Comparison of ENCODE assay signal across 15 cellular contexts in genomic region chr6:121615493-121615892, GRCh38.
A peak's percentile ranks its signal among the peaks of the same experiment; 100 is the strongest.
DNase-seq lines count a peak whose midpoint lies in the region; ATAC-seq and TF ChIP-seq lines count a peak whose summit lies in the region.
"Had no signal": no experiment of that assay in that cellular context is flagged by ENCODE, and none has a peak within 500 bp of the region (broad histone marks: within the 10 kb centered on the region; RNA-seq: fewer than 3 reads in every experiment).

No MANE protein-coding gene starts in this region.

- no peak overlapping the region for H3K4me2 ChIP-seq in osteoblast (ENCODE audit: insufficient read depth, low read length)

- H3K27me3 Mint-ChIP-seq in endothelial cell (ENCODE audit: unreplicated experiment), result no peaks in the 10 kb centered on the region
- no peaks in the 10 kb centered on the region for H3K27me3 Mint-ChIP-seq in CD8-positive, alpha-beta T cell (ENCODE audit: low read depth)
- H3K27me3 Mint-ChIP-seq: CD4-positive, CD25-positive, alpha-beta regulatory T cell had no signal

- peak; percentile 32 for TF ChIP-seq CTCF in endothelial cell (IDR thresholded peaks at IDR 0.05; ENCODE audit: unreplicated experiment)
- peak; percentile 21 for TF ChIP-seq CTCF in osteoblast (IDR thresholded peaks at IDR 0.05; ENCODE audit: extremely low read depth, low read depth, low read length)
- TF ChIP-seq CTCF in CD8-positive, alpha-beta T cell (IDR thresholded peaks at IDR 0.05), result no peak

- peaks cover 5% of the 10 kb centered on the region for H3K4me1 Mint-ChIP-seq in endothelial cell (ENCODE audit: unreplicated experiment)
- H3K4me1 Mint-ChIP-seq in CD8-positive, alpha-beta T cell (ENCODE audit: low read depth), result no peaks in the 10 kb centered on the region
- H3K4me1 Mint-ChIP-seq: CD4-positive, CD25-positive, alpha-beta regulatory T cell had no signal

- POLR2A ChIA-PET in CD8-positive, alpha-beta T cell (lab: Charles Lee), result no interaction called here

- intact Hi-C loops in CD8-positive, alpha-beta T cell (cut with DNase I, micrococcal nuclease), result no loop called here

- H3K9me3 ChIP-seq in osteoblast (ENCODE audit: low read depth, low read length), result no peaks in the 10 kb centered on the region
- no peaks in the 10 kb centered on the region for H3K9me3 ChIP-seq in CD8-positive, alpha-beta T cell (ENCODE audit: low read length)

- CTCF ChIA-PET in CD8-positive, alpha-beta T cell (lab: Charles Lee), result no interaction called here

- DNase-seq in ELR (ENCODE audit: low read depth) (peak; percentile 31), NCI-H69 (lab: John Stamatoyannopoulos, UW) (peak; percentile 42), endothelial cell (ENCODE audit: low spot score) (no peak), osteoblast (ENCODE audit: insufficient read length, low spot score, missing footprints) (no peak), NAMALWA (ENCODE audit: low spot score) (no peak)
- no peak for DNase-seq in central memory CD4-positive, alpha-beta T cell
- no peak for DNase-seq in CD8-positive, alpha-beta T cell
- DNase-seq: activated T-cell treated with anti-CD3 and anti-CD28 coated beads for 4 hours; CD4-positive, CD25-positive, alpha-beta regulatory T cell; hippocampal formation; NCI-H82; substantia nigra had no signal

- no peak for ATAC-seq in CD8-positive, alpha-beta T cell
- ATAC-seq in GM21723 (IDR thresholded peaks at IDR 0.05; ENCODE audit: unreplicated experiment), result no peak
- ATAC-seq: activated naive CD4-positive, alpha-beta T cell treated with anti-CD3 and anti-CD28 coated beads, Interleukin-2, amount 50 U/mL, for 72 hours had no signal

- H3K9me3 Mint-ChIP-seq in endothelial cell (ENCODE audit: unreplicated experiment), result no peaks in the 10 kb centered on the region
- H3K9me3 Mint-ChIP-seq in CD8-positive, alpha-beta T cell, result no peaks in the 10 kb centered on the region
- H3K9me3 Mint-ChIP-seq: T-helper 1 cell treated with Interleukin-12 subunit alpha and Interleukin-12 subunit beta and Interleukin-4 antibody, amounts not matched to agents 30 μg/mL and 1 μg/mL, for 36 hours had no signal

- no peak overlapping the region for H3K27ac Mint-ChIP-seq in endothelial cell (ENCODE audit: unreplicated experiment)
- H3K27ac Mint-ChIP-seq in CD8-positive, alpha-beta T cell, result no peak overlapping the region
- H3K27ac Mint-ChIP-seq: activated naive CD4-positive, alpha-beta T cell treated with anti-CD3 and anti-CD28 coated beads, Interleukin-2, amount 50 U/mL, for 72 hours; CD4-positive, CD25-positive, alpha-beta regulatory T cell; T-helper 1 cell treated with Interleukin-12 subunit alpha and Interleukin-12 subunit beta and Interleukin-4 antibody, amounts not matched to agents 30 μg/mL and 1 μg/mL, for 36 hours had no signal

- H2AFZ ChIP-seq in osteoblast (ENCODE audit: low read length), result no peak overlapping the region

- H3K4me3 ChIP-seq in osteoblast (ENCODE audit: insufficient read depth, low read length), result no peak overlapping the region
- no peak overlapping the region for H3K4me3 ChIP-seq in CD8-positive, alpha-beta T cell (ENCODE audit: low read depth, low read length)

- H3K36me3 Mint-ChIP-seq in endothelial cell (ENCODE audit: low read depth, unreplicated experiment), result no peaks in the 10 kb centered on the region
- H3K36me3 Mint-ChIP-seq in CD8-positive, alpha-beta T cell, result no peaks in the 10 kb centered on the region
- H3K36me3 Mint-ChIP-seq: CD4-positive, CD25-positive, alpha-beta regulatory T cell had no signal

- H3K27ac ChIP-seq in osteoblast (ENCODE audit: low read depth, low read length), result no peak overlapping the region
- no peak overlapping the region for H3K27ac ChIP-seq in CD8-positive, alpha-beta T cell (ENCODE audit: low read depth, low read length)

- no peak overlapping the region for H3K4me3 Mint-ChIP-seq in endothelial cell (ENCODE audit: unreplicated experiment)
- no peak overlapping the region for H3K4me3 Mint-ChIP-seq in CD8-positive, alpha-beta T cell
- H3K4me3 Mint-ChIP-seq: CD4-positive, CD25-positive, alpha-beta regulatory T cell; T-helper 1 cell treated with Interleukin-12 subunit alpha and Interleukin-12 subunit beta and Interleukin-4 antibody, amounts not matched to agents 30 μg/mL and 1 μg/mL, for 36 hours had no signal

- H3K4me1 ChIP-seq in osteoblast (ENCODE audit: insufficient read depth, low read length), result peaks cover 15% of the 10 kb centered on the region
- H3K4me1 ChIP-seq in CD8-positive, alpha-beta T cell (ENCODE audit: insufficient read depth, low read length), result no peaks in the 10 kb centered on the region

- H3K36me3 ChIP-seq in osteoblast (ENCODE audit: insufficient read depth, low read length), result no peaks in the 10 kb centered on the region
- no peaks in the 10 kb centered on the region for H3K36me3 ChIP-seq in CD8-positive, alpha-beta T cell (ENCODE audit: insufficient read depth, low read length)

- H4K20me1 ChIP-seq in osteoblast (ENCODE audit: insufficient read depth, low read length), result no peaks in the 10 kb centered on the region

- no peaks in the 10 kb centered on the region for H3K79me2 ChIP-seq in osteoblast (ENCODE audit: insufficient read depth, low read length)

- no peaks in the 10 kb centered on the region for H3K27me3 ChIP-seq in osteoblast (ENCODE audit: insufficient read depth, low read length)
- no peaks in the 10 kb centered on the region for H3K27me3 ChIP-seq in CD8-positive, alpha-beta T cell (ENCODE audit: insufficient read depth, low read length)

Comparison
In these comparisons a context has a peak if more than half of its experiments do, and no peak if none do; other contexts are left out.
1. DNase-seq: peak in ELR (single experiment) and NCI-H69 (single experiment); none in endothelial cell (single experiment), osteoblast (single experiment), central memory CD4-positive, alpha-beta T cell (single experiment), CD8-positive, alpha-beta T cell (0 of 7) and NAMALWA (single experiment).